ENCODE assay signal across 3 cellular contexts in the genomic region with DNA sequence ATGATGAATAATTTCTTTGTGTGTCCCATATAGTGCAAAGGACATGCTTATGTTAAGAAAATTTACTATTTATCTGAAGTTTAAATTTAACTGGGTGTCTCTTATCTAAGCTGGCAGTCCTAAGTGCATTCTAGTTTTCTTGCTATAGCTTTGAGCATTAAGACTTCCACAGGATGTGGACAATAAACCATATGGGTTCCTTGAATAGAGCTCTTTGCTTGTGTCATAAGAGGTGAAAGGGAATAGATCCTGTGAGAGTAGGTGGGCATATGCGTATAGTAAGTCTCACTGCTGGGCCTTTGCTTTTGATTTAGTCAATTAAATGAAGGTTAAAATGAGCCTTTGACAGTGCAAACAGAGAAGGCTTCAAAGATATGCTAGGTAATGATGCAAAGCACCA.
"Had no signal": no experiment of that assay in that cellular context is flagged by ENCODE, and none has a peak within 500 bp of the region (broad histone marks: within the 10 kb centered on the region; RNA-seq: fewer than 3 reads in every experiment).

No MANE protein-coding gene starts in this region.

- ATAC-seq: GM12878 had no signal

- DNase-seq: GDM1, GF-D8 had no signal

- H3K4me3 ChIP-seq: GM12878 had no signal
